9 cellular contexts compared by ENCODE assay signal in genomic region chr14:100547633-100548294, GRCh38. TPM values are rescaled to one million over a fixed set of nuclear protein-coding genes. Genes with fewer than 3 reads are reported as not detected.
A peak's percentile ranks its signal among the peaks of the same experiment; 100 is the strongest.
DNase-seq lines count a peak whose midpoint lies in the region; ATAC-seq, FAIRE-seq and TF ChIP-seq lines count a peak whose summit lies in the region.
"Had no signal": no experiment of that assay in that cellular context is flagged by ENCODE, and none has a peak within 500 bp of the region (broad histone marks: within the 10 kb centered on the region; RNA-seq: fewer than 3 reads in every experiment).

No MANE protein-coding gene starts in this region.

- no peaks in the 10 kb centered on the region for H3K36me3 ChIP-seq in keratinocyte (ENCODE audit: control insufficient read depth in 2 of 2, extremely low read depth in 1 of 2, insufficient read depth in 2 of 2, low read length in 2 of 2)
- H3K36me3 ChIP-seq in upper lobe of right lung = no peaks in the 10 kb centered on the region
- peaks cover 14% of the 10 kb centered on the region for H3K36me3 ChIP-seq in BE2C

- H3K9me3 ChIP-seq in keratinocyte (ENCODE audit: control insufficient read depth, low read depth, low read length) (no peaks in the 10 kb centered on the region), upper lobe of right lung (no peaks in the 10 kb centered on the region), BE2C (no peaks in the 10 kb centered on the region)

- no peak for FAIRE-seq in keratinocyte (lab: Jason Lieb, UNC)
- FAIRE-seq: islet of Langerhans had no signal

- no peak overlapping the region for H3K4me2 ChIP-seq in keratinocyte (ENCODE audit: control insufficient read depth, extremely low read depth, insufficient read depth, low read depth, low read length)

- H3K4me3 ChIP-seq in keratinocyte (ENCODE audit: control insufficient read depth in 2 of 3, extremely low read depth in 1 of 3, insufficient read depth in 2 of 3, low read depth in 1 of 3, low read length in 3 of 3) = no peak overlapping the region
- H3K4me3 ChIP-seq in upper lobe of right lung = peak overlapping the region; percentile 62
- no peak overlapping the region for H3K4me3 ChIP-seq in BE2C (ENCODE audit: low read depth, low read length)

- TF ChIP-seq CTCF in keratinocyte (optimal IDR thresholded peaks at IDR 0.05 in 1 of 3, IDR thresholded peaks at IDR 0.05 in 1 of 3, conservative IDR thresholded peaks at IDR 0.05 in 1 of 3; ENCODE audit: extremely low read depth in 1 of 3, insufficient read depth in 2 of 3, low read length in 3 of 3) (no peak), upper lobe of right lung (IDR thresholded peaks at IDR 0.05) (no peak), BE2C (IDR thresholded peaks at IDR 0.05; ENCODE audit: low read depth, low read length) (no peak)

- H3K27me3 ChIP-seq in keratinocyte (ENCODE audit: control insufficient read depth, extremely low read depth, insufficient read depth, low read length) = peaks cover 18% of the 10 kb centered on the region
- no peaks in the 10 kb centered on the region for H3K27me3 ChIP-seq in upper lobe of right lung
- no peaks in the 10 kb centered on the region for H3K27me3 ChIP-seq in BE2C

- peak overlapping the region; percentile 25 for H3K27ac Mint-ChIP-seq in activated T-helper 17 cell treated with anti-CD3 and anti-CD28 coated beads, Interleukin-2, amount 50 U/mL, for 72 hours

- H3K27ac ChIP-seq in keratinocyte (ENCODE audit: control insufficient read depth, insufficient read depth, low read length) (no peak overlapping the region), upper lobe of right lung (peak overlapping the region; percentile 79)

- peak; percentile 22 for ATAC-seq in activated T-helper 17 cell treated with anti-CD3 and anti-CD28 coated beads, Interleukin-2, amount 50 U/mL, for 72 hours (replicated peaks)
- ATAC-seq in upper lobe of right lung = peak; percentile 78
- no peak for ATAC-seq in HG02840 (IDR thresholded peaks at IDR 0.05; ENCODE audit: low FRiP score, unreplicated experiment)

- no peak overlapping the region for H3K9ac ChIP-seq in keratinocyte (ENCODE audit: control insufficient read depth, extremely low read depth, insufficient read depth, low read length)

- H3K9me1 ChIP-seq in keratinocyte (ENCODE audit: control insufficient read depth, extremely low read depth, insufficient read depth, low read length) = peaks cover 2% of the 10 kb centered on the region

- H3K4me1 ChIP-seq in keratinocyte (ENCODE audit: control insufficient read depth, extremely low read depth, insufficient read depth, low read length) (no peaks in the 10 kb centered on the region), upper lobe of right lung (peaks cover 18% of the 10 kb centered on the region), BE2C (peaks cover 4% of the 10 kb centered on the region; the same call in 1 of the 2 replicates)

- H3K27me3 Mint-ChIP-seq in activated T-helper 17 cell treated with anti-CD3 and anti-CD28 coated beads, Interleukin-2, amount 50 U/mL, for 72 hours = no peaks in the 10 kb centered on the region

- peak overlapping the region; percentile 64 for H3K4me3 Mint-ChIP-seq in activated T-helper 17 cell treated with anti-CD3 and anti-CD28 coated beads, Interleukin-2, amount 50 U/mL, for 72 hours

- no peaks in the 10 kb centered on the region for H3K9me3 Mint-ChIP-seq in activated T-helper 17 cell treated with anti-CD3 and anti-CD28 coated beads, Interleukin-2, amount 50 U/mL, for 72 hours

- intact Hi-C loops in upper lobe of right lung (cut with DNase I) = no loop called here

- no peak overlapping the region for H2AFZ ChIP-seq in keratinocyte (ENCODE audit: control insufficient read depth, low read length)

- dilution Hi-C loops in keratinocyte (cut with MboI; ENCODE audit: extremely low pct_ligation_motif_present, low sequenced_read_pairs) = no loop called here

- no peaks in the 10 kb centered on the region for H4K20me1 ChIP-seq in keratinocyte (ENCODE audit: control insufficient read depth, extremely low read depth, insufficient read depth, low read length)

- DNase-seq in GM04503 (ENCODE audit: low read depth) (peak; percentile 47), NCI-H345 treated with DMSO at 0.1 percent for 48 hours (lab: John Stamatoyannopoulos, UW; ENCODE audit: unreplicated experiment) (peak; percentile 60), keratinocyte (ENCODE audit: low read depth, low spot score) (peak; percentile 49), upper lobe of right lung (peak; percentile 84), BE2C (no peak), NCI-H526 (lab: John Stamatoyannopoulos, UW) (no peak)

- no peaks in the 10 kb centered on the region for H3K79me2 ChIP-seq in keratinocyte (ENCODE audit: control insufficient read depth, insufficient read depth, low read length)

- H3K4me1 Mint-ChIP-seq in activated T-helper 17 cell treated with anti-CD3 and anti-CD28 coated beads, Interleukin-2, amount 50 U/mL, for 72 hours = no peaks in the 10 kb centered on the region

- no peaks in the 10 kb centered on the region for H3K36me3 Mint-ChIP-seq in activated T-helper 17 cell treated with anti-CD3 and anti-CD28 coated beads, Interleukin-2, amount 50 U/mL, for 72 hours (ENCODE audit: low read depth)

RNA-seq across cellular contexts. Expression of gene BEGAIN, which starts 39.5 kb away (rescaled TPM):
- 1 to 10 TPM; 2.1 to 2.4 TPM for total RNA-seq in activated T-helper 17 cell treated with anti-CD3 and anti-CD28 coated beads, Interleukin-2, amount 50 U/mL, for 72 hours
- 0.25 to 0.41 TPM (median 0.28 TPM) in 3 replicates for polyA plus RNA-seq in keratinocyte
- polyA plus RNA-seq in keratinocyte (2011; ENCODE audit: low read depth) = not detected
- polyA plus RNA-seq in keratinocyte (2011; cell fraction: cytosol; rRNA removed) = 0.19 and 0.95 TPM in 2 replicates
- 1.0 and 1.1 TPM in 2 replicates for polyA plus RNA-seq in keratinocyte (2011; cell fraction: nucleus; rRNA removed)
- 0.22 and 0.31 TPM in 2 replicates for polyA plus RNA-seq in keratinocyte (2012; ENCODE audit: low replicate concordance)
- 0.03 to 1.6 TPM (median 0.06 TPM) in 3 replicates for polyA minus RNA-seq in keratinocyte
- polyA minus RNA-seq in keratinocyte (2011; cell fraction: cytosol; rRNA and poly(A)+ RNA removed) = not detected
- 0.31 and 0.42 TPM in 2 replicates for polyA minus RNA-seq in keratinocyte (2011; cell fraction: nucleus; rRNA and poly(A)+ RNA removed)
- 1.5 TPM for total RNA-seq in upper lobe of right lung
- 178 TPM for polyA plus RNA-seq in BE2C (2012; ENCODE audit: insufficient read depth, insufficient read length, low read depth)

Comparison
In these comparisons a context has a peak if more than half of its experiments do, and no peak if none do; other contexts are left out.
1. DNase-seq: peak in GM04503 (single experiment), NCI-H345 treated with DMSO at 0.1 percent for 48 hours (single experiment), keratinocyte (single experiment) and upper lobe of right lung (single experiment); none in BE2C (single experiment) and NCI-H526 (0 of 2).